20 cellular contexts compared by ENCODE assay signal in genomic region chrX:124256981-124257380, GRCh38.
DNase-seq lines count a peak whose midpoint lies in the region; ATAC-seq and TF ChIP-seq lines count a peak whose summit lies in the region.
"Had no signal": no experiment of that assay in that cellular context is flagged by ENCODE, and none has a peak within 500 bp of the region (broad histone marks: within the 10 kb centered on the region; RNA-seq: fewer than 3 reads in every experiment).

No MANE protein-coding gene starts in this region.

- WGBS in right cardiac atrium = 65% methylated on average over 3 of the region's 3 CpGs
- WGBS in hepatocyte (ENCODE audit: low lambda C conversion rate, missing lambda C conversion rate) = 53% methylated on average over 3 of the region's 3 CpGs
- 91 to 92% methylated on average over 3 of the region's 3 CpGs for WGBS in sigmoid colon, 2 donors

- DNase-seq in left ventricle myocardium superior = no peak
- no peak for DNase-seq in right cardiac atrium
- DNase-seq in central memory CD8-positive, alpha-beta T cell (ENCODE audit: low spot score in 2 of 2) = no peak
- DNase-seq in hepatocyte (ENCODE audit: low spot score) = no peak
- no peak for DNase-seq in sigmoid colon
- no peak for DNase-seq in NOMO-1 (lab: John Stamatoyannopoulos, UW; ENCODE audit: unreplicated experiment in 2 of 2)
- DNase-seq: ACHN; BE2C; C1 segment of cervical spinal cord; CD4-positive, CD25-positive, alpha-beta regulatory T cell; CD8-positive, alpha-beta memory T cell; COR-L47; DMS 273 treated with DMSO at 0.1 percent for 48 hours; DMS53; DND-41 had no signal

- H3K4me1 ChIP-seq in right cardiac atrium (ENCODE audit: control insufficient read depth, insufficient read depth, low read length) (no peaks in the 10 kb centered on the region), hepatocyte (ENCODE audit: insufficient read depth) (no peaks in the 10 kb centered on the region), sigmoid colon (peaks cover 0 to 22% (median 6%) of the 10 kb centered on the region in 4 donors)
- H3K4me1 ChIP-seq: BE2C had no signal

- TF ChIP-seq CTCF in hepatocyte (IDR thresholded peaks at IDR 0.05; ENCODE audit: poor library complexity) = no peak
- no peak for TF ChIP-seq CTCF in sigmoid colon (IDR thresholded peaks at IDR 0.05)

- no peaks in the 10 kb centered on the region for H4K20me1 ChIP-seq in hepatocyte (ENCODE audit: insufficient read depth, poor library complexity, severe bottlenecking)

- H3K27me3 Mint-ChIP-seq in central memory CD8-positive, alpha-beta T cell = no peaks in the 10 kb centered on the region
- H3K27me3 Mint-ChIP-seq: CD4-positive, CD25-positive, alpha-beta regulatory T cell had no signal

- no peak overlapping the region for H3K27ac ChIP-seq in right cardiac atrium (ENCODE audit: low read length)
- peak overlapping the region; percentile 47 for H3K27ac ChIP-seq in hepatocyte
- peak overlapping the region in 3 of 4 donors; percentile 50 to 58 (median 56) for H3K27ac ChIP-seq in sigmoid colon

- no peak overlapping the region for H3K4me3 Mint-ChIP-seq in central memory CD8-positive, alpha-beta T cell
- H3K4me3 Mint-ChIP-seq: CD4-positive, CD25-positive, alpha-beta regulatory T cell had no signal

- TF ChIP-seq EP300 in sigmoid colon (IDR thresholded peaks at IDR 0.05) = no peak

- no peak overlapping the region for H2AFZ ChIP-seq in hepatocyte
- H2AFZ ChIP-seq: GM23248 had no signal

- H3K9me3 Mint-ChIP-seq in central memory CD8-positive, alpha-beta T cell = no peaks in the 10 kb centered on the region
- H3K9me3 Mint-ChIP-seq: CD4-positive, CD25-positive, alpha-beta regulatory T cell; CD8-positive, alpha-beta memory T cell had no signal

- intact Hi-C loops in left ventricle myocardium superior (cut with micrococcal nuclease) = no loop called here
- intact Hi-C loops in right cardiac atrium (cut with DNase I) = no loop called here
- intact Hi-C loops in sigmoid colon (cut with DNase I) = no loop called here

- TF ChIP-seq POLR2A in sigmoid colon (IDR thresholded peaks at IDR 0.05) = no peak

- ATAC-seq in left ventricle myocardium superior = peak; percentile 27
- no peak for ATAC-seq in right cardiac atrium
- ATAC-seq in central memory CD8-positive, alpha-beta T cell (replicated peaks; ENCODE audit: extremely low read depth, poor library complexity, severe bottlenecking) = no peak
- ATAC-seq in GM21619 (IDR thresholded peaks at IDR 0.05; ENCODE audit: unreplicated experiment) = no peak
- ATAC-seq in HG03469 (IDR thresholded peaks at IDR 0.05; ENCODE audit: unreplicated experiment) = no peak
- ATAC-seq: GM12878 had no signal

- no peak overlapping the region for H3K4me2 ChIP-seq in hepatocyte

- no peaks in the 10 kb centered on the region for H3K79me2 ChIP-seq in hepatocyte

- H3K27ac Mint-ChIP-seq in central memory CD8-positive, alpha-beta T cell (ENCODE audit: low read depth) = peak overlapping the region; percentile 64
- H3K27ac Mint-ChIP-seq: CD4-positive, CD25-positive, alpha-beta regulatory T cell had no signal

- no peaks in the 10 kb centered on the region for H3K9me3 ChIP-seq in right cardiac atrium (ENCODE audit: control insufficient read depth, low read length)
- H3K9me3 ChIP-seq in hepatocyte (ENCODE audit: low read depth) = no peaks in the 10 kb centered on the region
- no peaks in the 10 kb centered on the region for H3K9me3 ChIP-seq in sigmoid colon
- H3K9me3 ChIP-seq: BE2C, HAP-1 had no signal

- no peaks in the 10 kb centered on the region for H3K27me3 ChIP-seq in right cardiac atrium (ENCODE audit: control insufficient read depth, insufficient read depth)
- H3K27me3 ChIP-seq in hepatocyte = no peaks in the 10 kb centered on the region
- no peaks in the 10 kb centered on the region for H3K27me3 ChIP-seq in sigmoid colon
- H3K27me3 ChIP-seq: BE2C had no signal

- no peaks in the 10 kb centered on the region for H3K9me2 ChIP-seq in hepatocyte (replicated peaks; ENCODE audit: insufficient read depth)

- H3K36me3 ChIP-seq in hepatocyte (replicated peaks; ENCODE audit: insufficient read depth, low read depth) (no peaks in the 10 kb centered on the region), sigmoid colon (no peaks in the 10 kb centered on the region)
- H3K36me3 ChIP-seq: BE2C, HAP-1 had no signal

- H3K4me3 ChIP-seq in right cardiac atrium (ENCODE audit: low read length) = no peak overlapping the region
- no peak overlapping the region for H3K4me3 ChIP-seq in hepatocyte
- H3K4me3 ChIP-seq in sigmoid colon = no peak overlapping the region
- H3K4me3 ChIP-seq: GM12878, GM23248, HAP-1 had no signal

- H3K4me1 Mint-ChIP-seq in central memory CD8-positive, alpha-beta T cell = peaks cover 25% of the 10 kb centered on the region
- H3K4me1 Mint-ChIP-seq: CD4-positive, CD25-positive, alpha-beta regulatory T cell had no signal

- peaks cover 4% of the 10 kb centered on the region for H3K36me3 Mint-ChIP-seq in central memory CD8-positive, alpha-beta T cell (ENCODE audit: insufficient read depth)
- H3K36me3 Mint-ChIP-seq: CD4-positive, CD25-positive, alpha-beta regulatory T cell had no signal
